Comparison of ENCODE assay signal across 1 cellular context in genomic region chr19:33798701-33799111, GRCh38.
TF ChIP-seq lines count a peak whose summit lies in the region.

No MANE protein-coding gene starts in this region.

TF ChIP-seq in GM23338, 12 proteins besides CTCF, POLR2A, EP300 and RAD21 (continued from another document):
- TF ChIP-seq, protein P1, sequence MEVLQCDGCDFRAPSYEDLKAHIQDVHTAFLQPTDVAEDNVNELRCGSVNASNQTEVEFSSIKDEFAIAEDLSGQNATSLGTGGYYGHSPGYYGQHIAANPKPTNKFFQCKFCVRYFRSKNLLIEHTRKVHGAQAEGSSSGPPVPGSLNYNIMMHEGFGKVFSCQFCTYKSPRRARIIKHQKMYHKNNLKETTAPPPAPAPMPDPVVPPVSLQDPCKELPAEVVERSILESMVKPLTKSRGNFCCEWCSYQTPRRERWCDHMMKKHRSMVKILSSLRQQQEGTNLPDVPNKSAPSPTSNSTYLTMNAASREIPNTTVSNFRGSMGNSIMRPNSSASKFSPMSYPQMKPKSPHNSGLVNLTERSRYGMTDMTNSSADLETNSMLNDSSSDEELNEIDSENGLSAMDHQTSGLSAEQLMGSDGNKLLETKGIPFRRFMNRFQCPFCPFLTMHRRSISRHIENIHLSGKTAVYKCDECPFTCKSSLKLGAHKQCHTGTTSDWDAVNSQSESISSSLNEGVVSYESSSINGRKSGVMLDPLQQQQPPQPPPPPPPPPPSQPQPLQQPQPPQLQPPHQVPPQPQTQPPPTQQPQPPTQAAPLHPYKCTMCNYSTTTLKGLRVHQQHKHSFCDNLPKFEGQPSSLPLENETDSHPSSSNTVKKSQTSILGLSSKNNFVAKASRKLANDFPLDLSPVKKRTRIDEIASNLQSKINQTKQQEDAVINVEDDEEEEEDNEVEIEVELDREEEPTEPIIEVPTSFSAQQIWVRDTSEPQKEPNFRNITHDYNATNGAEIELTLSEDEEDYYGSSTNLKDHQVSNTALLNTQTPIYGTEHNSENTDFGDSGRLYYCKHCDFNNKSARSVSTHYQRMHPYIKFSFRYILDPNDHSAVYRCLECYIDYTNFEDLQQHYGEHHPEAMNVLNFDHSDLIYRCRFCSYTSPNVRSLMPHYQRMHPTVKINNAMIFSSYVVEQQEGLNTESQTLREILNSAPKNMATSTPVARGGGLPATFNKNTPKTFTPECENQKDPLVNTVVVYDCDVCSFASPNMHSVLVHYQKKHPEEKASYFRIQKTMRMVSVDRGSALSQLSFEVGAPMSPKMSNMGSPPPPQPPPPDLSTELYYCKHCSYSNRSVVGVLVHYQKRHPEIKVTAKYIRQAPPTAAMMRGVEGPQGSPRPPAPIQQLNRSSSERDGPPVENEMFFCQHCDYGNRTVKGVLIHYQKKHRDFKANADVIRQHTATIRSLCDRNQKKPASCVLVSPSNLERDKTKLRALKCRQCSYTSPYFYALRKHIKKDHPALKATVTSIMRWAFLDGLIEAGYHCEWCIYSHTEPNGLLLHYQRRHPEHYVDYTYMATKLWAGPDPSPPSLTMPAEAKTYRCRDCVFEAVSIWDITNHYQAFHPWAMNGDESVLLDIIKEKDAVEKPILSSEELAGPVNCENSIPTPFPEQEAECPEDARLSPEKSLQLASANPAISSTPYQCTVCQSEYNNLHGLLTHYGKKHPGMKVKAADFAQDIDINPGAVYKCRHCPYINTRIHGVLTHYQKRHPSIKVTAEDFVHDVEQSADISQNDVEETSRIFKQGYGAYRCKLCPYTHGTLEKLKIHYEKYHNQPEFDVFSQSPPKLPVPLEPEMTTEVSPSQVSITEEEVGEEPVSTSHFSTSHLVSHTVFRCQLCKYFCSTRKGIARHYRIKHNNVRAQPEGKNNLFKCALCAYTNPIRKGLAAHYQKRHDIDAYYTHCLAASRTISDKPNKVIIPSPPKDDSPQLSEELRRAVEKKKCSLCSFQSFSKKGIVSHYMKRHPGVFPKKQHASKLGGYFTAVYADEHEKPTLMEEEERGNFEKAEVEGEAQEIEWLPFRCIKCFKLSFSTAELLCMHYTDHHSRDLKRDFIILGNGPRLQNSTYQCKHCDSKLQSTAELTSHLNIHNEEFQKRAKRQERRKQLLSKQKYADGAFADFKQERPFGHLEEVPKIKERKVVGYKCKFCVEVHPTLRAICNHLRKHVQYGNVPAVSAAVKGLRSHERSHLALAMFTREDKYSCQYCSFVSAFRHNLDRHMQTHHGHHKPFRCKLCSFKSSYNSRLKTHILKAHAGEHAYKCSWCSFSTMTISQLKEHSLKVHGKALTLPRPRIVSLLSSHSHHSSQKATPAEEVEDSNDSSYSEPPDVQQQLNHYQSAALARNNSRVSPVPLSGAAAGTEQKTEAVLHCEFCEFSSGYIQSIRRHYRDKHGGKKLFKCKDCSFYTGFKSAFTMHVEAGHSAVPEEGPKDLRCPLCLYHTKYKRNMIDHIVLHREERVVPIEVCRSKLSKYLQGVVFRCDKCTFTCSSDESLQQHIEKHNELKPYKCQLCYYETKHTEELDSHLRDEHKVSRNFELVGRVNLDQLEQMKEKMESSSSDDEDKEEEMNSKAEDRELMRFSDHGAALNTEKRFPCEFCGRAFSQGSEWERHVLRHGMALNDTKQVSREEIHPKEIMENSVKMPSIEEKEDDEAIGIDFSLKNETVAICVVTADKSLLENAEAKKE (CRISPR knock-in tag; IDR thresholded peaks at IDR 0.05), result no peak
- TF ChIP-seq ETS1 (IDR thresholded peaks at IDR 0.05), result no peak
